ENCODE assay signal across 1 cellular context in the genomic region with DNA sequence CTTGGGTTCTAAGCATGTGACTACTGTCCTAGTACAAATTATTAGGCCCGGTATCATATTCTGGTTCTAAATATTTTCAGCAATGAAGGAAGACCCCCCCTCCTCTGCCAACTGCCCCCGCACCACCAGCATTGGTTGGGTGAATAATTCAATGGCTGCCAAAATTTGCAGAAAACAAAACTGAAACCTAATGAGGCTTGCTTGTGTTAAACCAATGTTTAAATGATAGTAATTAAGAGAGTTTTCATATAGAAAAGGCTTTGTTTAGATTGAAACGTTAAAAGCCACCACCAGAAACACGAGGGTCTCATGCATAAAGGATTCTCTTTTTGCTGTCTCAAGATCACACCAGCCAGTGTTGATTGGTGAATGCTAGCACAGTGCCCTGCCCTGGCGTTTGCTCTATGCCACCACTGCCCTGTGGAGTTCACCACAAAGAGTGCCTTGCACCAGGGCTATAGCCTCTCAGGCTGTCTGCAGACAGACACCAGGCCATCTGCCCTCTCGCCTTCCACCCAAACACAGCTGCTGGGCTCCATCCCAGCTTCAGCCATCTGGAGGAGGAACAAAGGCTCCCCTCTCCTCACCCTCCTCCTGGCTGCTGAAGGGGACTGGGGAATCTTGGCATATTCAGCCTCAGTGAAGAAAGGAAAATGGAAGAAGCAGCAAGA.
TF ChIP-seq lines count a peak whose summit lies in the region.

No MANE protein-coding gene starts in this region.

TF ChIP-seq in HepG2, 621 proteins besides CTCF, POLR2A, EP300 and RAD21 (continued from another document):
- TF ChIP-seq ZNF660 (CRISPR knock-in tag; IDR thresholded peaks at IDR 0.05; ENCODE audit: borderline replicate concordance, low read depth), result no peak
- no peak for TF ChIP-seq SSRP1 (CRISPR knock-in tag; IDR thresholded peaks at IDR 0.05)
- TF ChIP-seq ZBTB3 (CRISPR knock-in tag; IDR thresholded peaks at IDR 0.05; ENCODE audit: borderline replicate concordance, low read depth), result no peak
- TF ChIP-seq ZNF543 (CRISPR knock-in tag; IDR thresholded peaks at IDR 0.05), result no peak
- TF ChIP-seq, protein P1, sequence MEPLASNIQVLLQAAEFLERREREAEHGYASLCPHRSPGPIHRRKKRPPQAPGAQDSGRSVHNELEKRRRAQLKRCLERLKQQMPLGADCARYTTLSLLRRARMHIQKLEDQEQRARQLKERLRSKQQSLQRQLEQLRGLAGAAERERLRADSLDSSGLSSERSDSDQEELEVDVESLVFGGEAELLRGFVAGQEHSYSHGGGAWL (CRISPR knock-in tag; IDR thresholded peaks at IDR 0.05), result no peak
- no peak for TF ChIP-seq SAP130 (CRISPR knock-in tag; IDR thresholded peaks at IDR 0.05; ENCODE audit: low read depth)
TF ChIP-seq in HepG2: peak in this region for 0.
